ENCODE assay signal across 1 cellular context in the genomic region with DNA sequence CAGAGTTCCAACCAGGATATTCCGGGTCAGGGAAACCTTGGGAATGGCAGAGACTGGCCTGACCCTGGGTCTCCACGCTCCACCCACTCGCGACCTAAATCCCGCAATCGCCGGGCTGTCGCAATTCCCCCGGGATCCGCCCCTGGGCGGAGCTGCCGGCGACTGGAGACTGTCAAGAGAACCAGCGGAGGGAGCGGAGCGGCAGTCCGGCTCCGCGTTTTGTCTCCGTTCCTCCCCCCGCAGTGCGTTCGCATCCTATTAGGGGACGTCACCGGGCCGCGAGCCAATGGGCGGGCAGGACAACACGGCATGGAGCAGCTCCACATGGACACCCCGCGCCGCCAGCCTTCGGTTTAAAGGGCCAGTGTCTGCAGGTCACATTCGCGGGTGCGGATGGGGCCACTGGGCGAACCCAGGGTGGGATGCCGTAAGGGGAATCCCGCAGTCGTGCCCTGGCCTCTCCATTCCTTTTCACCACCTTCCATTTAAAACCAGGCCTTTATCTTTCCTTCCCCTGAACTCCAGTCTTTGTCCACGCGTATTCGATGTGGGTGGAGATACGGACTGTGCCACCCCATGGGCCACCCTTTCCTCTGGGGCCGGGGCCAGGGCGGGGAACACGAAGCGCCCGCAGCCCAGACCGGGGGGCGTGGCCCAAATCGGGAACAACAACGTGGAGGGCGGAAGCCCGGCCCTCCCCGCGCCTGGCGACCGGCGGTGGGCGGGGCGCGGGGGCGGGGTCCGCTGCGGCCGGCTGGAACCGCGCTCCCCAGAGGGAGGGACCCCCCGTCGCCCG.
A peak's percentile ranks its signal among the peaks of the same experiment; 100 is the strongest.
TF ChIP-seq lines count a peak whose summit lies in the region.

No MANE protein-coding gene starts in this region.

TF ChIP-seq in H1, 55 proteins besides CTCF, POLR2A, EP300 and RAD21:
- TF ChIP-seq SP4 (IDR thresholded peaks at IDR 0.05; ENCODE audit: low read length) (peak; percentile 80; the same call in 1 of the 2 replicates), TBP (IDR thresholded peaks at IDR 0.05; ENCODE audit: low read depth, low read length) (peak; percentile 67), SP1 (IDR thresholded peaks at IDR 0.05; ENCODE audit: low read depth, low read length) (peak; percentile 98), POLR2AphosphoS5 (IDR thresholded peaks at IDR 0.05; ENCODE audit: low read depth, low read length) (peak; percentile 71; the same call in 1 of the 2 replicates), EGR1 (IDR thresholded peaks at IDR 0.05; ENCODE audit: borderline replicate concordance, low read depth, low read length) (peak; percentile 81), SAP30 (IDR thresholded peaks at IDR 0.05; ENCODE audit: insufficient read depth, insufficient replicate concordance, low read length) (no peak), NRF1 (IDR thresholded peaks at IDR 0.05; ENCODE audit: low read depth, low read length) (no peak), CREB1 (IDR thresholded peaks at IDR 0.05) (peak; percentile 87), TAF1 (IDR thresholded peaks at IDR 0.05; ENCODE audit: low read depth, low read length) (peak; percentile 57; the same call in 1 of the 2 replicates), SIN3A (conservative IDR thresholded peaks at IDR 0.05 in 1 of 2, IDR thresholded peaks at IDR 0.05 in 1 of 2; ENCODE audit: low read depth in 1 of 2, low read length in 2 of 2) (peak; percentile 92), EZH2 (IDR thresholded peaks at IDR 0.05; ENCODE audit: low read depth, low read length, severe bottlenecking) (no peak), RXRA (IDR thresholded peaks at IDR 0.05; ENCODE audit: insufficient read depth, low read depth, low read length) (no peak), CHD2 (IDR thresholded peaks at IDR 0.05; ENCODE audit: low read length) (peak; percentile 56; the same call in 1 of the 2 replicates), KDM4A (IDR thresholded peaks at IDR 0.05; ENCODE audit: low read depth, low read length, severe bottlenecking) (peak; percentile 62), BCL11A (IDR thresholded peaks at IDR 0.05; ENCODE audit: low read depth in 2 of 2, low read length in 2 of 2) (no peak), SIRT6 (IDR thresholded peaks at IDR 0.05; ENCODE audit: low read length) (no peak), ASH2L (IDR thresholded peaks at IDR 0.05; ENCODE audit: low read length) (no peak), HDAC6 (IDR thresholded peaks at IDR 0.05; ENCODE audit: low read depth, low read length) (no peak), PHF8 (conservative IDR thresholded peaks at IDR 0.05; ENCODE audit: low read depth, low read length) (0 out of 2 replicates have a peak, but pooled peaks have one; percentile 38), SRF (IDR thresholded peaks at IDR 0.05; ENCODE audit: low read depth, low read length) (no peak), FOSL1 (IDR thresholded peaks at IDR 0.05; ENCODE audit: insufficient read depth, low read depth, low read length) (no peak), JUND (IDR thresholded peaks at IDR 0.05; ENCODE audit: low read length) (0 out of 2 replicates have a peak, but pooled peaks have one; percentile 13), CBX8 (IDR thresholded peaks at IDR 0.05; ENCODE audit: borderline replicate concordance, low read depth, low read length) (no peak), SUZ12 (IDR thresholded peaks at IDR 0.05; ENCODE audit: low read length) (no peak), JUN (IDR thresholded peaks at IDR 0.05; ENCODE audit: low read depth, low read length) (no peak), POU5F1 (IDR thresholded peaks at IDR 0.05; ENCODE audit: low read depth, low read length) (no peak), RFX5 (IDR thresholded peaks at IDR 0.05; ENCODE audit: borderline replicate concordance, low read depth, low read length) (0 out of 2 replicates have a peak, but pooled peaks have one; percentile 47), YY1 (IDR thresholded peaks at IDR 0.05; ENCODE audit: low read depth, low read length) (peak; percentile 38; the same call in 1 of the 2 replicates), CTBP2 (IDR thresholded peaks at IDR 0.05; ENCODE audit: borderline replicate concordance, insufficient read depth, insufficient read length, low read length) (no peak), MAFK (IDR thresholded peaks at IDR 0.05; ENCODE audit: low read depth, low read length) (no peak), BRCA1 (IDR thresholded peaks at IDR 0.05; ENCODE audit: low read depth, low read length) (no peak), KDM5A (IDR thresholded peaks at IDR 0.05; ENCODE audit: low read length) (no peak), BACH1 (IDR thresholded peaks at IDR 0.05; ENCODE audit: low read length) (peak; percentile 96), NANOG (IDR thresholded peaks at IDR 0.05; ENCODE audit: insufficient read depth, low read depth, low read length, poor library complexity, severe bottlenecking) (no peak), RBBP5 (IDR thresholded peaks at IDR 0.05; ENCODE audit: borderline replicate concordance, low read depth, low read length) (0 out of 2 replicates have a peak, but pooled peaks have one; percentile 43), GABPA (IDR thresholded peaks at IDR 0.05; ENCODE audit: borderline replicate concordance, insufficient read depth, low read length) (no peak), TCF12 (IDR thresholded peaks at IDR 0.05; ENCODE audit: low read depth, low read length) (no peak), TEAD4 (IDR thresholded peaks at IDR 0.05; ENCODE audit: low read depth, low read length) (no peak), GTF2F1 (IDR thresholded peaks at IDR 0.05; ENCODE audit: borderline replicate concordance, low read depth, low read length) (no peak), HDAC2 (IDR thresholded peaks at IDR 0.05; ENCODE audit: borderline replicate concordance in 1 of 2, low read depth in 2 of 2, low read length in 2 of 2) (peak; percentile 9 to 94; a peak in 2 of 4 replicates), SP2 (IDR thresholded peaks at IDR 0.05; ENCODE audit: low read length) (no peak), ZNF274 (IDR thresholded peaks at IDR 0.05; ENCODE audit: borderline replicate concordance, extremely low read depth, low read length) (no peak), SIX5 (IDR thresholded peaks at IDR 0.05; ENCODE audit: low read depth, low read length) (no peak), CEBPB (IDR thresholded peaks at IDR 0.05; ENCODE audit: low read depth, low read length) (peak; percentile 91), CHD1 (IDR thresholded peaks at IDR 0.05; ENCODE audit: low read depth, low read length) (no peak), TAF7 (optimal IDR thresholded peaks at IDR 0.05; ENCODE audit: borderline replicate concordance, low read depth, low read length) (no peak)
- TF ChIP-seq, protein P1, sequence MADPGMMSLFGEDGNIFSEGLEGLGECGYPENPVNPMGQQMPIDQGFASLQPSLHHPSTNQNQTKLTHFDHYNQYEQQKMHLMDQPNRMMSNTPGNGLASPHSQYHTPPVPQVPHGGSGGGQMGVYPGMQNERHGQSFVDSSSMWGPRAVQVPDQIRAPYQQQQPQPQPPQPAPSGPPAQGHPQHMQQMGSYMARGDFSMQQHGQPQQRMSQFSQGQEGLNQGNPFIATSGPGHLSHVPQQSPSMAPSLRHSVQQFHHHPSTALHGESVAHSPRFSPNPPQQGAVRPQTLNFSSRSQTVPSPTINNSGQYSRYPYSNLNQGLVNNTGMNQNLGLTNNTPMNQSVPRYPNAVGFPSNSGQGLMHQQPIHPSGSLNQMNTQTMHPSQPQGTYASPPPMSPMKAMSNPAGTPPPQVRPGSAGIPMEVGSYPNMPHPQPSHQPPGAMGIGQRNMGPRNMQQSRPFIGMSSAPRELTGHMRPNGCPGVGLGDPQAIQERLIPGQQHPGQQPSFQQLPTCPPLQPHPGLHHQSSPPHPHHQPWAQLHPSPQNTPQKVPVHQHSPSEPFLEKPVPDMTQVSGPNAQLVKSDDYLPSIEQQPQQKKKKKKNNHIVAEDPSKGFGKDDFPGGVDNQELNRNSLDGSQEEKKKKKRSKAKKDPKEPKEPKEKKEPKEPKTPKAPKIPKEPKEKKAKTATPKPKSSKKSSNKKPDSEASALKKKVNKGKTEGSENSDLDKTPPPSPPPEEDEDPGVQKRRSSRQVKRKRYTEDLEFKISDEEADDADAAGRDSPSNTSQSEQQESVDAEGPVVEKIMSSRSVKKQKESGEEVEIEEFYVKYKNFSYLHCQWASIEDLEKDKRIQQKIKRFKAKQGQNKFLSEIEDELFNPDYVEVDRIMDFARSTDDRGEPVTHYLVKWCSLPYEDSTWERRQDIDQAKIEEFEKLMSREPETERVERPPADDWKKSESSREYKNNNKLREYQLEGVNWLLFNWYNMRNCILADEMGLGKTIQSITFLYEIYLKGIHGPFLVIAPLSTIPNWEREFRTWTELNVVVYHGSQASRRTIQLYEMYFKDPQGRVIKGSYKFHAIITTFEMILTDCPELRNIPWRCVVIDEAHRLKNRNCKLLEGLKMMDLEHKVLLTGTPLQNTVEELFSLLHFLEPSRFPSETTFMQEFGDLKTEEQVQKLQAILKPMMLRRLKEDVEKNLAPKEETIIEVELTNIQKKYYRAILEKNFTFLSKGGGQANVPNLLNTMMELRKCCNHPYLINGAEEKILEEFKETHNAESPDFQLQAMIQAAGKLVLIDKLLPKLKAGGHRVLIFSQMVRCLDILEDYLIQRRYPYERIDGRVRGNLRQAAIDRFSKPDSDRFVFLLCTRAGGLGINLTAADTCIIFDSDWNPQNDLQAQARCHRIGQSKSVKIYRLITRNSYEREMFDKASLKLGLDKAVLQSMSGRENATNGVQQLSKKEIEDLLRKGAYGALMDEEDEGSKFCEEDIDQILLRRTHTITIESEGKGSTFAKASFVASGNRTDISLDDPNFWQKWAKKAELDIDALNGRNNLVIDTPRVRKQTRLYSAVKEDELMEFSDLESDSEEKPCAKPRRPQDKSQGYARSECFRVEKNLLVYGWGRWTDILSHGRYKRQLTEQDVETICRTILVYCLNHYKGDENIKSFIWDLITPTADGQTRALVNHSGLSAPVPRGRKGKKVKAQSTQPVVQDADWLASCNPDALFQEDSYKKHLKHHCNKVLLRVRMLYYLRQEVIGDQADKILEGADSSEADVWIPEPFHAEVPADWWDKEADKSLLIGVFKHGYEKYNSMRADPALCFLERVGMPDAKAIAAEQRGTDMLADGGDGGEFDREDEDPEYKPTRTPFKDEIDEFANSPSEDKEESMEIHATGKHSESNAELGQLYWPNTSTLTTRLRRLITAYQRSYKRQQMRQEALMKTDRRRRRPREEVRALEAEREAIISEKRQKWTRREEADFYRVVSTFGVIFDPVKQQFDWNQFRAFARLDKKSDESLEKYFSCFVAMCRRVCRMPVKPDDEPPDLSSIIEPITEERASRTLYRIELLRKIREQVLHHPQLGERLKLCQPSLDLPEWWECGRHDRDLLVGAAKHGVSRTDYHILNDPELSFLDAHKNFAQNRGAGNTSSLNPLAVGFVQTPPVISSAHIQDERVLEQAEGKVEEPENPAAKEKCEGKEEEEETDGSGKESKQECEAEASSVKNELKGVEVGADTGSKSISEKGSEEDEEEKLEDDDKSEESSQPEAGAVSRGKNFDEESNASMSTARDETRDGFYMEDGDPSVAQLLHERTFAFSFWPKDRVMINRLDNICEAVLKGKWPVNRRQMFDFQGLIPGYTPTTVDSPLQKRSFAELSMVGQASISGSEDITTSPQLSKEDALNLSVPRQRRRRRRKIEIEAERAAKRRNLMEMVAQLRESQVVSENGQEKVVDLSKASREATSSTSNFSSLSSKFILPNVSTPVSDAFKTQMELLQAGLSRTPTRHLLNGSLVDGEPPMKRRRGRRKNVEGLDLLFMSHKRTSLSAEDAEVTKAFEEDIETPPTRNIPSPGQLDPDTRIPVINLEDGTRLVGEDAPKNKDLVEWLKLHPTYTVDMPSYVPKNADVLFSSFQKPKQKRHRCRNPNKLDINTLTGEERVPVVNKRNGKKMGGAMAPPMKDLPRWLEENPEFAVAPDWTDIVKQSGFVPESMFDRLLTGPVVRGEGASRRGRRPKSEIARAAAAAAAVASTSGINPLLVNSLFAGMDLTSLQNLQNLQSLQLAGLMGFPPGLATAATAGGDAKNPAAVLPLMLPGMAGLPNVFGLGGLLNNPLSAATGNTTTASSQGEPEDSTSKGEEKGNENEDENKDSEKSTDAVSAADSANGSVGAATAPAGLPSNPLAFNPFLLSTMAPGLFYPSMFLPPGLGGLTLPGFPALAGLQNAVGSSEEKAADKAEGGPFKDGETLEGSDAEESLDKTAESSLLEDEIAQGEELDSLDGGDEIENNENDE (IDR thresholded peaks at IDR 0.05; ENCODE audit: insufficient replicate concordance, low read length) = no peak
- TF ChIP-seq, protein P2, sequence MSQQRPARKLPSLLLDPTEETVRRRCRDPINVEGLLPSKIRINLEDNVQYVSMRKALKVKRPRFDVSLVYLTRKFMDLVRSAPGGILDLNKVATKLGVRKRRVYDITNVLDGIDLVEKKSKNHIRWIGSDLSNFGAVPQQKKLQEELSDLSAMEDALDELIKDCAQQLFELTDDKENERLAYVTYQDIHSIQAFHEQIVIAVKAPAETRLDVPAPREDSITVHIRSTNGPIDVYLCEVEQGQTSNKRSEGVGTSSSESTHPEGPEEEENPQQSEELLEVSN (IDR thresholded peaks at IDR 0.05) = no peak
- TF ChIP-seq, protein P3, sequence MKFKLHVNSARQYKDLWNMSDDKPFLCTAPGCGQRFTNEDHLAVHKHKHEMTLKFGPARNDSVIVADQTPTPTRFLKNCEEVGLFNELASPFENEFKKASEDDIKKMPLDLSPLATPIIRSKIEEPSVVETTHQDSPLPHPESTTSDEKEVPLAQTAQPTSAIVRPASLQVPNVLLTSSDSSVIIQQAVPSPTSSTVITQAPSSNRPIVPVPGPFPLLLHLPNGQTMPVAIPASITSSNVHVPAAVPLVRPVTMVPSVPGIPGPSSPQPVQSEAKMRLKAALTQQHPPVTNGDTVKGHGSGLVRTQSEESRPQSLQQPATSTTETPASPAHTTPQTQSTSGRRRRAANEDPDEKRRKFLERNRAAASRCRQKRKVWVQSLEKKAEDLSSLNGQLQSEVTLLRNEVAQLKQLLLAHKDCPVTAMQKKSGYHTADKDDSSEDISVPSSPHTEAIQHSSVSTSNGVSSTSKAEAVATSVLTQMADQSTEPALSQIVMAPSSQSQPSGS (IDR thresholded peaks at IDR 0.05; ENCODE audit: low read length) = peak; percentile 78
- TF ChIP-seq, protein P4, sequence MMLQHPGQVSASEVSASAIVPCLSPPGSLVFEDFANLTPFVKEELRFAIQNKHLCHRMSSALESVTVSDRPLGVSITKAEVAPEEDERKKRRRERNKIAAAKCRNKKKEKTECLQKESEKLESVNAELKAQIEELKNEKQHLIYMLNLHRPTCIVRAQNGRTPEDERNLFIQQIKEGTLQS (IDR thresholded peaks at IDR 0.05; ENCODE audit: insufficient read depth, low read depth, low read length) = no peak
- TF ChIP-seq, protein P5, sequence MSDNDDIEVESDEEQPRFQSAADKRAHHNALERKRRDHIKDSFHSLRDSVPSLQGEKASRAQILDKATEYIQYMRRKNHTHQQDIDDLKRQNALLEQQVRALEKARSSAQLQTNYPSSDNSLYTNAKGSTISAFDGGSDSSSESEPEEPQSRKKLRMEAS (IDR thresholded peaks at IDR 0.05) = peak; percentile 92
